8 cellular contexts compared by ENCODE assay signal in the genomic region with DNA sequence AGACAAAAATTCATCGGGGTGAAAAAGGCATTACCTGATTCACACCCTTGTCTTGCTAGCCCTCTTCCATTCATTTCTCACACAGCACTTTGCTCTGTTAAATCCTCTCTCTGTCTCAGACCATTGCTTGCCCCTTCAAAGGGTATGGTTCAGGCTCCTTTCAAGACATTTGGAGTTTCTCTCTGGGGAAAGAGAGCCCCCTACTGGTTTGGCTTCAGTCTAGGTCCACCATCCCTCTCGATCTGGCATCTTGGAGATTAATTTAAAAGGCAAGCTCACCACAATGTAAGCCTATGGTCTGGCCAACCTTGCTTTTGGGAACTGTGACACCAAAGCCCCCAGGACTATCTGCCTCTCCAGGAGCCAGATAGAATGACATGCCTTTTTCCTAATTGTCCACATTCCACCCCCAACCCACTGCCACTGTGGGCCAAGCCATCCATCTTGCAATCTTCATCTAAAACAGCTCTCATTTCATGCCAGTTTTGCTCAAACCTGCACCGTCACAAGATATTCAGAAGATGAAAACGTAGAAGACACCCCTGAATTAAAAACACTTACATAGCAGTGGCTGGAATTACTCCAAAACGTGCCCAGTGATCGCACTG.
DNase-seq lines count a peak whose midpoint lies in the region; ATAC-seq and TF ChIP-seq lines count a peak whose summit lies in the region.

No MANE protein-coding gene starts in this region.

- H3K27ac ChIP-seq in ascending aorta = no peak overlapping the region

- no peaks in the 10 kb centered on the region for H3K36me3 Mint-ChIP-seq in activated T-cell treated with anti-CD3 and anti-CD28 coated beads, Interleukin-2, amount 50 U/mL, for 72 hours (ENCODE audit: insufficient read depth in 2 of 2)

- H3K27ac Mint-ChIP-seq in activated T-cell treated with anti-CD3 and anti-CD28 coated beads, Interleukin-2, amount 50 U/mL, for 72 hours = no peak overlapping the region

- H3K27me3 Mint-ChIP-seq in activated T-cell treated with anti-CD3 and anti-CD28 coated beads, Interleukin-2, amount 50 U/mL, for 72 hours (ENCODE audit: low read depth) = no peaks in the 10 kb centered on the region

- H3K4me1 ChIP-seq in ascending aorta = no peaks in the 10 kb centered on the region

- peak; percentile 86 for TF ChIP-seq CTCF in retinal pigment epithelial cell (conservative IDR thresholded peaks at IDR 0.05; ENCODE audit: low read depth, low read length)
- no peak for TF ChIP-seq CTCF in ascending aorta (IDR thresholded peaks at IDR 0.05)

- H3K27me3 ChIP-seq in ascending aorta = no peaks in the 10 kb centered on the region

- H3K4me3 ChIP-seq in retinal pigment epithelial cell (ENCODE audit: low read length) = no peak overlapping the region
- H3K4me3 ChIP-seq in ascending aorta = no peak overlapping the region

- DNase-seq in ELF-1 (ENCODE audit: low read depth, low spot score) = peak; percentile 89
- DNase-seq in NCI-H510A treated with DMSO at 0.1 percent for 48 hours (lab: John Stamatoyannopoulos, UW) = peak; percentile 68
- peak; percentile 35 to 48 for DNase-seq in activated T-cell treated with anti-CD3 and anti-CD28 coated beads, Interleukin-2, amount 50 U/mL, for 72 hours
- DNase-seq in head of caudate nucleus = peak in 25 of 42 donors; percentile 9 to 73 (median 51)
- peak; percentile 14 for DNase-seq in retinal pigment epithelial cell (ENCODE audit: low read depth)
- DNase-seq in ascending aorta (ENCODE audit: low spot score in 2 of 2) = no peak

- intact Hi-C loops in head of caudate nucleus (cut with DNase I) (loop anchor here (5.0 kb wide), 1 partner anchor 245 kb away; no protein-coding TSS in a partner anchor), ascending aorta (cut with DNase I) (no loop called here)

- ATAC-seq in GM19438 (IDR thresholded peaks at IDR 0.05; ENCODE audit: low read depth, unreplicated experiment) = peak; percentile 82
- peak; percentile 86 for ATAC-seq in HG03354 (IDR thresholded peaks at IDR 0.05; ENCODE audit: poor library complexity, severe bottlenecking, unreplicated experiment)
- peak; percentile 68 to 69 for ATAC-seq in activated T-cell treated with anti-CD3 and anti-CD28 coated beads, Interleukin-2, amount 50 U/mL, for 72 hours (replicated peaks in 1 of 2)

- H3K9me3 Mint-ChIP-seq in activated T-cell treated with anti-CD3 and anti-CD28 coated beads, Interleukin-2, amount 50 U/mL, for 72 hours = no peaks in the 10 kb centered on the region

- H3K36me3 ChIP-seq in ascending aorta = peaks cover under 1 to 5% of the 10 kb centered on the region in 2 donors

- H3K9me3 ChIP-seq in ascending aorta = no peaks in the 10 kb centered on the region

- no peaks in the 10 kb centered on the region for H3K4me1 Mint-ChIP-seq in activated T-cell treated with anti-CD3 and anti-CD28 coated beads, Interleukin-2, amount 50 U/mL, for 72 hours (ENCODE audit: low read depth)

- H3K4me3 Mint-ChIP-seq in activated T-cell treated with anti-CD3 and anti-CD28 coated beads, Interleukin-2, amount 50 U/mL, for 72 hours = no peak overlapping the region

Comparison
In these comparisons a context has a peak if more than half of its experiments do, and no peak if none do; other contexts are left out.
1. DNase-seq: peak in ELF-1 (single experiment), NCI-H510A treated with DMSO at 0.1 percent for 48 hours (single experiment), activated T-cell treated with anti-CD3 and anti-CD28 coated beads, Interleukin-2, amount 50 U/mL, for 72 hours (2 of 2), head of caudate nucleus (25 of 42) and retinal pigment epithelial cell (single experiment); none in ascending aorta (0 of 2).
2. Peak in every context shown above with its lines, with median percentiles within 50 percentile points of each other: ATAC-seq.